8 cellular contexts compared by ENCODE assay signal in the genomic region with DNA sequence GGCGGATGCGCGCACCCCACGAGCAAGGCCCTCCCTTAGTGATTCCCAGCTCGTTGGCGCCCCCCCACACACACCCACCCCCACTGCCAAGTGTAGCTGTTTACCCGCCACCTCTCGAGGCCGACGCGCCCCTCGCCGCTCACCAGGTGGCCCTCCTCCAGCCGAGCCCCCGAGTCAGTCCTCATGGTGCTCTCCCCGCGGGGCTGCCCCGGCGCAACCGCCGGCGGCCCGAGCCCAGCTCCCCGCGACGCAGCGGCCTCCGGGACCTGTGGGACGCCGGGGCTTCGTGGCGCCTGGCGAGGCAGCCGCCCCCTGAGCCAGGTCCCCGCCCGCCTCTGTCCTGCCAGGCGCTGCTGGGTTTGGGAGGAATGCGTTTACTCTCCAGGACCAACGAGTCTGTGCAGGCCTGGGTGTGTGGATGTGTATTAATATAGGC.
DNase-seq lines count a peak whose midpoint lies in the region; FAIRE-seq and TF ChIP-seq lines count a peak whose summit lies in the region.

TMEM237 (minus strand) TSS at position 288 of the 436 bp plus-strand sequence; CDS start at position 185, 103 bp downstream.

- peaks cover 20% of the 10 kb centered on the region for H3K27me3 ChIP-seq in neutrophil

- no peaks in the 10 kb centered on the region for H3K36me3 ChIP-seq in neutrophil

- no peak for FAIRE-seq in D721Med (lab: Jason Lieb, UNC)

- POLR2A ChIA-PET in HEK293T (lab: Yijun Ruan, JAX), result interaction anchor here (0.8 to 1.7 kb wide), 7 partner anchors 14 to 779 kb away, joined by 3 to 8 read pairs (median 3); partner anchors contain the start of genes CLK1, STRADB and TRAK2

- DNase-seq in NCI-H82 (lab: John Stamatoyannopoulos, UW), result peak; percentile 84
- no peak for DNase-seq in NCI-H82 treated with DMSO at 0.1 percent for 48 hours (lab: John Stamatoyannopoulos, UW; ENCODE audit: unreplicated experiment)
- peak; percentile 57 for DNase-seq in HEK293T (ENCODE audit: extremely low spot score)
- DNase-seq in NB4 (ENCODE audit: low read depth), result peak; percentile 62
- peak; percentile 65 to 68 for DNase-seq in activated T-cell treated with anti-CD3 and anti-CD28 coated beads, Interleukin-2, amount 50 U/mL, for 48 hours
- DNase-seq in germinal center (ENCODE audit: low spot score), result peak; percentile 57
- DNase-seq in D721Med (ENCODE audit: insufficient read length, low spot score), result no peak

- TF ChIP-seq CTCF in NB4 (IDR thresholded peaks at IDR 0.05; ENCODE audit: low read depth, low read length) (no peak), neutrophil (IDR thresholded peaks at IDR 0.05) (no peak), D721Med (IDR thresholded peaks at IDR 0.05; ENCODE audit: insufficient read depth, missing control alignments) (no peak)

- no peaks in the 10 kb centered on the region for H3K9me3 ChIP-seq in neutrophil

- H3K27ac ChIP-seq in neutrophil, result no peak within 1 kb of the TSS

- TF ChIP-seq POLR2A in NB4 (IDR thresholded peaks at IDR 0.05; ENCODE audit: extremely low read depth, insufficient read length), result no peak

- CTCF ChIA-PET in HEK293T (lab: Yijun Ruan, JAX), result no interaction called here

- peaks cover 12 to 16% of the 10 kb centered on the region in 2 experiments for H3K4me1 ChIP-seq in neutrophil (ENCODE audit: control insufficient read depth in 1 of 2, insufficient read depth in 1 of 2, low read depth in 1 of 2, low read length in 1 of 2)

- H3K4me3 ChIP-seq in NB4 (ENCODE audit: low read depth, low read length) (peak within 1 kb of the TSS; percentile 88), neutrophil (ENCODE audit: low read depth in 1 of 2, low read length in 1 of 2) (peak within 1 kb of the TSS; percentile 72 to 80)

TF ChIP-seq in HEK293T, 16 proteins besides CTCF, POLR2A, EP300 and RAD21:
- TF ChIP-seq BHLHE40 (IDR thresholded peaks at IDR 0.05; ENCODE audit: borderline replicate concordance) (no peak), ELF4 (IDR thresholded peaks at IDR 0.05) (no peak), L3MBTL2 (conservative IDR thresholded peaks at IDR 0.05) (no peak), ZNF384 (IDR thresholded peaks at IDR 0.05) (no peak), PKNOX1 (IDR thresholded peaks at IDR 0.05) (no peak), FOXM1 (IDR thresholded peaks at IDR 0.05; ENCODE audit: borderline replicate concordance) (no peak), NFRKB (IDR thresholded peaks at IDR 0.05) (no peak), FOXA1 (IDR thresholded peaks at IDR 0.05) (no peak), SP1 (IDR thresholded peaks at IDR 0.05) (no peak), CTBP1 (IDR thresholded peaks at IDR 0.05; ENCODE audit: borderline replicate concordance) (no peak), HDGF (IDR thresholded peaks at IDR 0.05; ENCODE audit: borderline replicate concordance) (no peak)

Comparison
In these comparisons a context has a peak if more than half of its experiments do, and no peak if none do; other contexts are left out.
1. DNase-seq: peak in NCI-H82 (single experiment), HEK293T (single experiment), NB4 (single experiment), activated T-cell treated with anti-CD3 and anti-CD28 coated beads, Interleukin-2, amount 50 U/mL, for 48 hours (2 of 2) and germinal center (single experiment); none in NCI-H82 treated with DMSO at 0.1 percent for 48 hours (single experiment) and D721Med (single experiment).